Comparison of ENCODE assay signal across 11 cellular contexts in genomic region chr18:63197246-63197791, GRCh38.
DNase-seq lines count a peak whose midpoint lies in the region; ATAC-seq, FAIRE-seq and TF ChIP-seq lines count a peak whose summit lies in the region.
"Had no signal": no experiment of that assay in that cellular context is flagged by ENCODE, and none has a peak within 500 bp of the region (broad histone marks: within the 10 kb centered on the region; RNA-seq: fewer than 3 reads in every experiment).

No MANE protein-coding gene starts in this region.

- H3K36me3 ChIP-seq in small intestine (ENCODE audit: control insufficient read depth in 2 of 2, insufficient read depth in 2 of 2, low read length in 2 of 2), result no peaks in the 10 kb centered on the region

- no peak overlapping the region for H3K27ac Mint-ChIP-seq in activated CD8-positive, alpha-beta memory T cell treated with anti-CD3 and anti-CD28 coated beads, Interleukin-2, amount 10 ng/mL, durations not matched to agents 7 days and 5 days
- H3K27ac Mint-ChIP-seq in T-helper 17 cell, result no peak overlapping the region
- H3K27ac Mint-ChIP-seq: activated T-helper 1 cell treated with anti-CD3 and anti-CD28 coated beads, Interleukin-12 subunit alpha, Interleukin-12 subunit beta, Interleukin-2, Interleukin-4 antibody, amounts not matched to agents 30 ng/mL and 10 ng/mL and 1 ng/mL, durations not matched to agents 14 hours and 24 hours and 36 hours had no signal

- H3K9me3 ChIP-seq in T-helper 17 cell (ENCODE audit: control insufficient read depth, low read length, poor library complexity, severe bottlenecking), result no peaks in the 10 kb centered on the region
- no peaks in the 10 kb centered on the region for H3K9me3 ChIP-seq in small intestine (ENCODE audit: control insufficient read depth, low read depth)

- H3K4me3 Mint-ChIP-seq in activated CD8-positive, alpha-beta memory T cell treated with anti-CD3 and anti-CD28 coated beads, Interleukin-2, amount 10 ng/mL, durations not matched to agents 7 days and 5 days, result no peak overlapping the region
- H3K4me3 Mint-ChIP-seq in T-helper 17 cell, result no peak overlapping the region
- H3K4me3 Mint-ChIP-seq: activated T-helper 1 cell treated with anti-CD3 and anti-CD28 coated beads, Interleukin-12 subunit alpha, Interleukin-12 subunit beta, Interleukin-2, Interleukin-4 antibody, amounts not matched to agents 30 ng/mL and 10 ng/mL and 1 ng/mL, durations not matched to agents 14 hours and 24 hours and 36 hours had no signal

- 20 to 40% (median 21%) methylated on average over 8 of the region's 8 CpGs for WGBS in small intestine, 3 donors

- peak; percentile 58 for DNase-seq in activated CD8-positive, alpha-beta memory T cell treated with anti-CD3 and anti-CD28 coated beads, Interleukin-2, amount 10 ng/mL, durations not matched to agents 7 days and 5 days
- DNase-seq in activated CD8-positive, alpha-beta memory T cell treated with anti-CD3 and anti-CD28 coated beads for 24 hours, result no peak
- DNase-seq in HL-60 (ENCODE audit: low read depth in 1 of 2, low spot score in 1 of 2), result peak; percentile 35 to 68
- no peak for DNase-seq in T-helper 17 cell
- DNase-seq in small intestine, result peak; percentile 35
- no peak for DNase-seq in hypothalamus (lab: John Stamatoyannopoulos, UW)
- DNase-seq in effector CD4-positive, alpha-beta T cell, result no peak
- no peak for DNase-seq in NCI-H446 treated with DMSO at 0.1 percent for 48 hours (lab: John Stamatoyannopoulos, UW)
- DNase-seq: NCI-H1436, T-helper 9 cell had no signal

- FAIRE-seq in small intestine (lab: Jason Lieb, UNC), result no peak

- peak; percentile 36 for ATAC-seq in activated CD8-positive, alpha-beta memory T cell treated with anti-CD3 and anti-CD28 coated beads, Interleukin-2, amount 10 ng/mL, durations not matched to agents 7 days and 5 days
- peak; percentile 35 for ATAC-seq in T-helper 17 cell

- H3K27ac ChIP-seq in HL-60 (replicated peaks), result peak overlapping the region; percentile 49
- H3K27ac ChIP-seq in small intestine (ENCODE audit: low read depth in 1 of 2, low read length in 1 of 2), result peak overlapping the region; percentile 50 to 74

- H3K4me1 ChIP-seq in small intestine (ENCODE audit: control insufficient read depth in 2 of 2, insufficient read depth in 1 of 2, low read depth in 1 of 2, low read length in 1 of 2), result peaks cover 4% of the 10 kb centered on the region in 2 donors

- H3K4me3 ChIP-seq in HL-60 (replicated peaks; ENCODE audit: insufficient read depth, low read length) (no peak overlapping the region), small intestine (ENCODE audit: low read depth in 1 of 2, low read length in 2 of 2) (no peak overlapping the region)

- CTCF ChIA-PET in activated CD8-positive, alpha-beta memory T cell treated with anti-CD3 and anti-CD28 coated beads, Interleukin-2, amount 10 ng/mL, durations not matched to agents 7 days and 5 days (lab: Charles Lee), result interaction anchor here (0.7 to 4.8 kb wide), 18 partner anchors 9 to 126 kb away, joined by 3 to 43 read pairs (median 4); partner anchors contain the start of gene BCL2

- no peaks in the 10 kb centered on the region for H3K27me3 Mint-ChIP-seq in activated CD8-positive, alpha-beta memory T cell treated with anti-CD3 and anti-CD28 coated beads, Interleukin-2, amount 10 ng/mL, durations not matched to agents 7 days and 5 days
- no peaks in the 10 kb centered on the region for H3K27me3 Mint-ChIP-seq in T-helper 17 cell

- no peak for TF ChIP-seq CTCF in HL-60 (IDR thresholded peaks at IDR 0.05; ENCODE audit: insufficient read depth, low read length)

- H3K27me3 ChIP-seq in HL-60 (ENCODE audit: insufficient read depth, poor library complexity, severe bottlenecking), result no peaks in the 10 kb centered on the region
- H3K27me3 ChIP-seq in small intestine (ENCODE audit: control insufficient read depth in 2 of 2, insufficient read depth in 2 of 2, low read length in 2 of 2), result no peaks in the 10 kb centered on the region

- peaks cover 31% of the 10 kb centered on the region for H3K4me1 Mint-ChIP-seq in activated CD8-positive, alpha-beta memory T cell treated with anti-CD3 and anti-CD28 coated beads, Interleukin-2, amount 10 ng/mL, durations not matched to agents 7 days and 5 days
- peaks cover 21% of the 10 kb centered on the region for H3K4me1 Mint-ChIP-seq in T-helper 17 cell

- no peaks in the 10 kb centered on the region for H3K9me3 Mint-ChIP-seq in activated CD8-positive, alpha-beta memory T cell treated with anti-CD3 and anti-CD28 coated beads, Interleukin-2, amount 10 ng/mL, durations not matched to agents 7 days and 5 days (ENCODE audit: low read depth)
- H3K9me3 Mint-ChIP-seq: activated T-helper 1 cell treated with anti-CD3 and anti-CD28 coated beads, Interleukin-12 subunit alpha, Interleukin-12 subunit beta, Interleukin-2, Interleukin-4 antibody, amounts not matched to agents 30 ng/mL and 10 ng/mL and 1 ng/mL, durations not matched to agents 14 hours and 24 hours and 36 hours had no signal

- peaks cover 24% of the 10 kb centered on the region for H3K36me3 Mint-ChIP-seq in activated CD8-positive, alpha-beta memory T cell treated with anti-CD3 and anti-CD28 coated beads, Interleukin-2, amount 10 ng/mL, durations not matched to agents 7 days and 5 days
- H3K36me3 Mint-ChIP-seq in T-helper 17 cell (ENCODE audit: low read depth), result no peaks in the 10 kb centered on the region

Comparison
In these comparisons a context has a peak if more than half of its experiments do, and no peak if none do; other contexts are left out.
1. DNase-seq: peak in activated CD8-positive, alpha-beta memory T cell treated with anti-CD3 and anti-CD28 coated beads, Interleukin-2, amount 10 ng/mL, durations not matched to agents 7 days and 5 days (single experiment), HL-60 (2 of 2) and small intestine (single experiment); none in activated CD8-positive, alpha-beta memory T cell treated with anti-CD3 and anti-CD28 coated beads for 24 hours (single experiment), T-helper 17 cell (0 of 3), hypothalamus (0 of 51), effector CD4-positive, alpha-beta T cell (single experiment) and NCI-H446 treated with DMSO at 0.1 percent for 48 hours (single experiment).